In genomic region chr1:228996286-228996685, GRCh38 we compare ENCODE assay signal across 12 cellular contexts.
DNase-seq lines count a peak whose midpoint lies in the region; ATAC-seq and TF ChIP-seq lines count a peak whose summit lies in the region.
"Had no signal": no experiment of that assay in that cellular context is flagged by ENCODE, and none has a peak within 500 bp of the region (broad histone marks: within the 10 kb centered on the region; RNA-seq: fewer than 3 reads in every experiment).

No MANE protein-coding gene starts in this region.

- intact Hi-C loops in testis (cut with DNase I; ENCODE audit: low total_unique reads), result no loop called here

- H3K36me3 ChIP-seq in testis (ENCODE audit: low read depth, missing control alignments), result no peaks in the 10 kb centered on the region
- H3K36me3 ChIP-seq: HAP-1 had no signal

- peaks cover 9% of the 10 kb centered on the region for H3K4me1 ChIP-seq in testis

- no peak for TF ChIP-seq CTCF in testis (IDR thresholded peaks at IDR 0.05)

- no peak for TF ChIP-seq POLR2A in testis (IDR thresholded peaks at IDR 0.05)

- H3K27me3 ChIP-seq in testis, result no peaks in the 10 kb centered on the region

- H3K27ac ChIP-seq in testis, result peak overlapping the region in 1 of 2 donors; percentile 1
- H3K27ac ChIP-seq: 22Rv1 had no signal

- DNase-seq in DMS79 treated with DMSO at 0.1 percent for 48 hours (lab: John Stamatoyannopoulos, UW) (peak; percentile 87), DMS79 (lab: John Stamatoyannopoulos, UW) (no peak), islet precursor cell (peak; percentile 30), testis (peak; percentile 47), NCI-H1105 treated with DMSO at 0.1 percent for 48 hours (lab: John Stamatoyannopoulos, UW) (no peak), cerebellum (ENCODE audit: low spot score) (no peak)
- DNase-seq: CD8-positive, alpha-beta T cell; COR-L47 had no signal

- H3K9me3 ChIP-seq in testis, result no peaks in the 10 kb centered on the region

- no peak for ATAC-seq in HG03175 (IDR thresholded peaks at IDR 0.05; ENCODE audit: unreplicated experiment)
- ATAC-seq: CD8-positive, alpha-beta T cell; GM23338 had no signal

- no peak overlapping the region for H3K4me3 ChIP-seq in testis
- H3K4me3 ChIP-seq: GM23338, HAP-1 had no signal

- 68 to 83% methylated on average over 6 of the region's 6 CpGs for WGBS in testis, 2 donors

Comparison
In these comparisons a context has a peak if more than half of its experiments do, and no peak if none do; other contexts are left out.
1. DNase-seq: peak in DMS79 treated with DMSO at 0.1 percent for 48 hours (single experiment), islet precursor cell (single experiment) and testis (single experiment); none in DMS79 (single experiment), NCI-H1105 treated with DMSO at 0.1 percent for 48 hours (single experiment) and cerebellum (single experiment).